In genomic region chrX:131725001-131725654, GRCh38 we compare ENCODE assay signal across 16 cellular contexts.
"Had no signal": no experiment of that assay in that cellular context is flagged by ENCODE, and none has a peak within 500 bp of the region (broad histone marks: within the 10 kb centered on the region; RNA-seq: fewer than 3 reads in every experiment).

No MANE protein-coding gene starts in this region.

- H3K27me3 Mint-ChIP-seq: activated naive CD8-positive, alpha-beta T cell treated with anti-CD3 and anti-CD28 coated beads, Interleukin-2, amount 10 ng/mL, durations not matched to agents 7 days and 5 days; brain had no signal

- DNase-seq: activated CD4-positive, alpha-beta T cell treated with anti-CD3 and anti-CD28 coated beads, Interleukin-2, amount 50 U/mL, for 1 hour; activated CD8-positive, alpha-beta memory T cell treated with anti-CD3 and anti-CD28 coated beads for 24 hours; activated naive CD4-positive, alpha-beta T cell; activated naive CD8-positive, alpha-beta T cell treated with anti-CD3 and anti-CD28 coated beads, Interleukin-2, amount 10 ng/mL, durations not matched to agents 7 days and 5 days; central memory CD4-positive, alpha-beta T cell; esophagus squamous epithelium; islet precursor cell; sigmoid colon; spleen; T1000; thyroid gland had no signal

- H3K4me3 Mint-ChIP-seq: activated naive CD8-positive, alpha-beta T cell treated with anti-CD3 and anti-CD28 coated beads, Interleukin-2, amount 10 ng/mL, durations not matched to agents 7 days and 5 days; activated T-helper 1 cell treated with anti-CD3 and anti-CD28 coated beads, Interleukin-12 subunit alpha, Interleukin-12 subunit beta, Interleukin-2, Interleukin-4 antibody, amounts not matched to agents 30 ng/mL and 10 ng/mL and 1 ng/mL, durations not matched to agents 14 hours and 24 hours and 36 hours; brain; mesothelial cell of epicardium; neural crest cell; WTC11 had no signal

- H3K4me1 Mint-ChIP-seq: activated naive CD8-positive, alpha-beta T cell treated with anti-CD3 and anti-CD28 coated beads, Interleukin-2, amount 10 ng/mL, durations not matched to agents 7 days and 5 days; brain; mesothelial cell of epicardium; neural crest cell had no signal

- H3K27ac Mint-ChIP-seq: activated naive CD8-positive, alpha-beta T cell treated with anti-CD3 and anti-CD28 coated beads, Interleukin-2, amount 10 ng/mL, durations not matched to agents 7 days and 5 days; activated T-helper 1 cell treated with anti-CD3 and anti-CD28 coated beads, Interleukin-12 subunit alpha, Interleukin-12 subunit beta, Interleukin-2, Interleukin-4 antibody, amounts not matched to agents 30 ng/mL and 10 ng/mL and 1 ng/mL, durations not matched to agents 14 hours and 24 hours and 36 hours; brain; mesothelial cell of epicardium; WTC11 had no signal
